ENCODE assay signal across 8 cellular contexts in the genomic region with DNA sequence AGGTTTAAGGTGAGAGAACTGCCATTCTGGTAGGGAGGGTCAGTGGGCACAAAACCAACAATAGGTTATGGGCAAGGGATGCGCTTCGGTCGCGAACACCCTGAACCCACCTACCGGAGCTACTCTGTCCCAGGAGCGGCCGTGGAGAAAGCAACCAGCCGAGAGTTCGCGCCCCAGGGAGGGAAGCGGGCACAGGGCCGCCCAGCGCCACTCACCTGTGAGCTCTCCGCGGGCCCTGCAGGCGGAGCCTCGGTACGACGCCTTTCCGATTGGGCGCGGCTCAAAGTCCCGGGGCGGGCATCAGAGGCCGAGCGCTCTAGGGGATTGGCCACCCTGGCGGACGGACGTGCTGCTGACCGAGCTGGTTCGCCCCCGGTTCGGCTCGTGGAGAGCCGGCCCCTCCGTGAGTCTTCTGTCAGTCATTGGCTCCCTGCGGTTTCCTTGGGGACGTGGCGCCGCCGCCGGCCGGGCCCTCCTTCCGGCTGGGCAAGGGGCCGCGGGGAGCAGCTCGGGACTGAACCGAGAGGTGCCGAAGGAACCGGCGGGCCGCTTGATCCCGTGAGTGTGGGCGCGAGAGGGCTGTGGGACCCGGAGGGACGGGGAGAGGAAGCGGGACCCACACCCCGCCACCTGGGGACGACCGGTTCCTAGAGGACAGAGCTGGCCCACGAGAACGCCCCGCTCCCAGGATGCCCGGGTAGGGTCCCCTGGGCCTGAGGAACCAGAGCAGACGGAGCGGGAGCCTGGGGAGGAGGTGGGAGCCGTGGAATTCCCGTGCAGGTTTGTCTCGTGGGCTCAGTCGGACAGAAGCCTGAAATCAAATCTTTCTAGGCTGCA. TPM values are rescaled to one million over a fixed set of nuclear protein-coding genes. Genes with fewer than 3 reads are reported as not detected.
DNase-seq lines count a peak whose midpoint lies in the region; ATAC-seq, FAIRE-seq and TF ChIP-seq lines count a peak whose summit lies in the region.

Gene ENTPD7, plus strand, starts transcription at position 479 of the 837 bp plus-strand sequence. CDS start 448 bp downstream, outside the sequence.

- no TSS peak for BruUV-seq in A673 (replicated peaks; lab: Mats Ljungman, UMichigan)

- peak within 1 kb of the TSS; percentile 88 for H3K9ac ChIP-seq in iPS-20b (ENCODE audit: low read depth, low read length)

- H3K27ac ChIP-seq in A673 (ENCODE audit: low read depth, low read length, poor library complexity, severe bottlenecking) (peak within 1 kb of the TSS; percentile 40), VCaP (peak within 1 kb of the TSS; percentile 72), iPS-20b (ENCODE audit: low read length) (no peak within 1 kb of the TSS), skin epidermis (peak within 1 kb of the TSS; percentile 49 to 93 (median 84))

- intact Hi-C loops in A673 (cut with micrococcal nuclease; ENCODE audit: unreplicated experiment), result no loop called here

- H3K4me1 ChIP-seq in A673 (ENCODE audit: insufficient read depth, low read length, poor library complexity, severe bottlenecking), result no peaks in the 10 kb centered on the region
- no peaks in the 10 kb centered on the region; the same call in 1 of the 2 replicates for H3K4me1 ChIP-seq in iPS-20b (ENCODE audit: insufficient read depth, low read length)

- TF ChIP-seq CTCF in A673 (conservative IDR thresholded peaks at IDR 0.05; ENCODE audit: low read depth, low read length), result no peak; the same call in 1 of the 2 replicates
- no peak; the same call in 1 of the 2 replicates for TF ChIP-seq CTCF in VCaP (conservative IDR thresholded peaks at IDR 0.05)
- peak; percentile 36 for TF ChIP-seq CTCF in bronchial epithelial cell (IDR thresholded peaks at IDR 0.05; ENCODE audit: insufficient read depth, low read length, severe bottlenecking)

- H3K9me3 ChIP-seq in A673 (ENCODE audit: low read depth, low read length, poor library complexity, severe bottlenecking) (no peaks in the 10 kb centered on the region), iPS-20b (ENCODE audit: insufficient read depth, low read depth, low read length) (no peaks in the 10 kb centered on the region)

- ATAC-seq in GM18870 (IDR thresholded peaks at IDR 0.05; ENCODE audit: unreplicated experiment), result peak; percentile 97
- peak; percentile 100 for ATAC-seq in HG03108 (IDR thresholded peaks at IDR 0.05; ENCODE audit: unreplicated experiment)

- H3K27me3 ChIP-seq in A673 (replicated peaks; ENCODE audit: insufficient read depth, low read depth, low read length, poor library complexity) (peaks cover 27% of the 10 kb centered on the region), bronchial epithelial cell (ENCODE audit: control insufficient read depth, insufficient read depth, low read length) (no peaks in the 10 kb centered on the region), iPS-20b (ENCODE audit: insufficient read depth, low read length) (peaks cover 30% of the 10 kb centered on the region)

- DNase-seq in A673 (ENCODE audit: low spot score) (peak; percentile 96), NCI-H2196 (lab: John Stamatoyannopoulos, UW; ENCODE audit: unreplicated experiment) (peak; percentile 87), bronchial epithelial cell (ENCODE audit: low read depth) (peak; percentile 95)

- H3K4me3 ChIP-seq in A673 (ENCODE audit: low read depth, low read length, poor library complexity, severe bottlenecking) (peak within 1 kb of the TSS; percentile 79), bronchial epithelial cell (ENCODE audit: low read depth, low read length) (peak within 1 kb of the TSS; percentile 60), iPS-20b (ENCODE audit: low read length) (peak within 1 kb of the TSS; percentile 98), skin epidermis (peak within 1 kb of the TSS; percentile 66 to 83 (median 77))

- POLR2A ChIA-PET in A673 (lab: Charles Lee; ENCODE audit: low non-redundant PET), result interaction anchor here (0.6 kb wide), 1 partner anchor 25 kb away, joined by 3 read pairs; no protein-coding TSS in a partner anchor

- CTCF ChIA-PET in A673 (lab: Charles Lee), result no interaction called here

- H3K36me3 ChIP-seq in A673 (ENCODE audit: insufficient read depth, low read length, poor library complexity, severe bottlenecking) (no peaks in the 10 kb centered on the region), bronchial epithelial cell (ENCODE audit: control insufficient read depth, insufficient read depth, low read length) (no peaks in the 10 kb centered on the region), iPS-20b (ENCODE audit: insufficient read depth, low read depth, low read length) (peaks cover 8% of the 10 kb centered on the region; the same call in 1 of the 2 replicates)

- FAIRE-seq in bronchial epithelial cell (lab: Jason Lieb, UNC), result no peak

RNA-seq across cellular contexts. Expression of gene ENTPD7, which starts in this region (rescaled TPM):
- total RNA-seq in A673 (2021) (10.1 and 11.1 TPM in 2 replicates), bronchial epithelial cell (10.5 and 19.0 TPM in 2 replicates)
